Comparison of ENCODE assay signal across 1 cellular context in genomic region chr3:150703756-150704344, GRCh38.
TF ChIP-seq lines count a peak whose summit lies in the region.

Gene ERICH6 (minus strand): TSS chr3:150703920. CDS start chr3:150703898, 22 bp downstream.

TF ChIP-seq in GM12878, 131 proteins besides CTCF, POLR2A, EP300 and RAD21 (continued from another document and continues in another):
- TF ChIP-seq CHD2 (IDR thresholded peaks at IDR 0.05; ENCODE audit: borderline replicate concordance, low read depth, low read length) (peak; percentile 99), IKZF1 (conservative IDR thresholded peaks at IDR 0.05) (peak; percentile 81), ZSCAN29 (IDR thresholded peaks at IDR 0.05) (no peak), KLF5 (IDR thresholded peaks at IDR 0.05; ENCODE audit: partially characterized antibody) (no peak), SMAD1 (IDR thresholded peaks at IDR 0.05; ENCODE audit: low read depth, partially characterized antibody) (no peak), MEF2A (IDR thresholded peaks at IDR 0.05; ENCODE audit: insufficient read depth, low read depth, low read length) (no peak), HCFC1 (IDR thresholded peaks at IDR 0.05; ENCODE audit: low read length) (no peak; the same call in 1 of the 2 replicates), BACH1 (IDR thresholded peaks at IDR 0.05; ENCODE audit: borderline replicate concordance) (no peak; the same call in 1 of the 2 replicates), SKIL (IDR thresholded peaks at IDR 0.05; ENCODE audit: low read depth, poor library complexity, severe bottlenecking) (no peak), JUND (IDR thresholded peaks at IDR 0.05; ENCODE audit: low read depth, low read length) (no peak), ZNF622 (IDR thresholded peaks at IDR 0.05) (no peak), CREM (IDR thresholded peaks at IDR 0.05; ENCODE audit: low read depth) (0 out of 2 replicates have a peak, but pooled peaks have one; percentile 14), MTA2 (IDR thresholded peaks at IDR 0.05; ENCODE audit: low read depth) (no peak), FOXM1 (IDR thresholded peaks at IDR 0.05; ENCODE audit: low read depth, low read length) (no peak; the same call in 1 of the 2 replicates), IRF3 (IDR thresholded peaks at IDR 0.05) (no peak), HDAC6 (IDR thresholded peaks at IDR 0.05; ENCODE audit: unreplicated experiment) (no peak), TARDBP (IDR thresholded peaks at IDR 0.05; ENCODE audit: borderline replicate concordance) (no peak; the same call in 1 of the 2 replicates), EZH2 (IDR thresholded peaks at IDR 0.05; ENCODE audit: borderline replicate concordance, control insufficient read depth, low read depth, low read length) (no peak), ZNF217 (IDR thresholded peaks at IDR 0.05) (no peak), KDM1A (IDR thresholded peaks at IDR 0.05; ENCODE audit: borderline replicate concordance) (no peak), E4F1 (IDR thresholded peaks at IDR 0.05; ENCODE audit: borderline replicate concordance, partially characterized antibody) (no peak), ASH2L (IDR thresholded peaks at IDR 0.05; ENCODE audit: borderline replicate concordance, low read depth) (no peak), CHD4 (IDR thresholded peaks at IDR 0.05) (no peak), ELK1 (IDR thresholded peaks at IDR 0.05; ENCODE audit: low read depth, low read length) (no peak), SIX5 (IDR thresholded peaks at IDR 0.05; ENCODE audit: low read depth, low read length, severe bottlenecking) (no peak), HSF1 (IDR thresholded peaks at IDR 0.05; ENCODE audit: low read depth, low read length) (no peak), STAT3 (IDR thresholded peaks at IDR 0.05; ENCODE audit: low read depth, low read length) (no peak), RCOR1 (conservative IDR thresholded peaks at IDR 0.05; ENCODE audit: low read depth, low read length) (peak; percentile 82; the same call in 1 of the 2 replicates), STAT1 (conservative IDR thresholded peaks at IDR 0.05) (no peak), POU2F2 (IDR thresholded peaks at IDR 0.05; ENCODE audit: borderline replicate concordance, low read depth, low read length) (no peak), BMI1 (IDR thresholded peaks at IDR 0.05; ENCODE audit: borderline replicate concordance) (peak; percentile 94), SUPT20H (IDR thresholded peaks at IDR 0.05; ENCODE audit: borderline replicate concordance, control insufficient read depth, low read depth, low read length) (no peak), PKNOX1 (IDR thresholded peaks at IDR 0.05) (0 out of 2 replicates have a peak, but pooled peaks have one; percentile 11), ATF3 (IDR thresholded peaks at IDR 0.05; ENCODE audit: borderline replicate concordance, extremely low read depth, low read depth, low read length) (no peak), MYB (IDR thresholded peaks at IDR 0.05; ENCODE audit: borderline replicate concordance, low read depth, low read length) (no peak), CUX1 (IDR thresholded peaks at IDR 0.05; ENCODE audit: insufficient replicate concordance, low read depth, low read length) (no peak), DPF2 (IDR thresholded peaks at IDR 0.05) (0 out of 2 replicates have a peak, but pooled peaks have one; percentile 10), ZBTB33 (IDR thresholded peaks at IDR 0.05) (no peak), IKZF2 (IDR thresholded peaks at IDR 0.05) (peak; percentile 68 to 76), MAX (IDR thresholded peaks at IDR 0.05; ENCODE audit: low read depth, low read length) (peak; percentile 53), SP1 (IDR thresholded peaks at IDR 0.05; ENCODE audit: low read depth, low read length) (no peak), BRCA1 (IDR thresholded peaks at IDR 0.05; ENCODE audit: low read depth, low read length) (peak; percentile 87), CBX3 (IDR thresholded peaks at IDR 0.05; ENCODE audit: borderline replicate concordance, low read depth) (no peak), NR2C1 (IDR thresholded peaks at IDR 0.05) (no peak)
